In the genomic region with DNA sequence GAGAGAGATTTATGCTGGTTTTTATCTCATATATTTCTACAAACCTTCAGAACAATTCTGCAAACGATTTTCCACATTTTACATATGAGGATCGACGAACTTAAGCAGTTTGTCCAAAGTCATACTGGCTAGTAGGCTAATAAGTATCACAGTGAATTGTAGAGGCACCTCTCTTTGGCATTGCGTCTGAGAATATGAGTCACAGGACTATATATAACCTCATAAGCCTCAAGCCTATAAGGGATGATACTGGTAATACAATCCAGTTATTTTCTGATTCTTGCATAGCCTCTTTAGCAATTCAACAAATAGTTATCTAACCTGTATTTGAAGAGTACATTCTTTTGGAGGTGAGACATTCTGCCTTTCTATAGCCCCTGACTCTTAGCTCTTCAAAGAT, we compare ENCODE assay signal across 26 cellular contexts.
DNase-seq lines count a peak whose midpoint lies in the region; ATAC-seq and TF ChIP-seq lines count a peak whose summit lies in the region.
"Had no signal": no experiment of that assay in that cellular context is flagged by ENCODE, and none has a peak within 500 bp of the region (broad histone marks: within the 10 kb centered on the region; RNA-seq: fewer than 3 reads in every experiment).

No MANE protein-coding gene starts in this region.

- intact Hi-C loops in MCF 10A (cut with micrococcal nuclease), result no loop called here
- intact Hi-C loops in mammary epithelial cell (cut with micrococcal nuclease), result no loop called here
- intact Hi-C loops in PC-3 (cut with micrococcal nuclease), result no loop called here
- intact Hi-C loops in activated CD4-positive, alpha-beta T cell treated with anti-CD3 and anti-CD28 coated beads for 36 hours (cut with DNase I, micrococcal nuclease), result no loop called here

- CTCF ChIA-PET in MCF 10A (lab: Yijun Ruan, JAX) (no interaction called here), mammary epithelial cell (lab: Charles Lee; ENCODE audit: low non-redundant PET) (no interaction called here), PC-3 (lab: Charles Lee) (no interaction called here)
- CTCF ChIA-PET in activated CD4-positive, alpha-beta T cell treated with anti-CD3 and anti-CD28 coated beads for 36 hours (lab: Charles Lee), result no interaction called here

- H4K20me1 ChIP-seq in mammary epithelial cell (ENCODE audit: insufficient read depth, low read length) (no peaks in the 10 kb centered on the region), PC-3 (ENCODE audit: low read length) (no peaks in the 10 kb centered on the region)

- H3K27ac ChIP-seq in mammary epithelial cell (ENCODE audit: insufficient read depth, low read depth, low read length) (no peak overlapping the region), PC-3 (ENCODE audit: low read length) (no peak overlapping the region)
- H3K27ac ChIP-seq: 22Rv1, HL-60 had no signal

- no peak overlapping the region for H3K4me3 Mint-ChIP-seq in MCF 10A (ENCODE audit: unreplicated experiment)
- no peak overlapping the region for H3K4me3 Mint-ChIP-seq in activated CD4-positive, alpha-beta T cell treated with anti-CD3 and anti-CD28 coated beads for 36 hours
- H3K4me3 Mint-ChIP-seq: CD8-positive, alpha-beta T cell had no signal

- H3K27me3 Mint-ChIP-seq in MCF 10A (ENCODE audit: insufficient read depth, unreplicated experiment), result peaks cover 79% of the 10 kb centered on the region
- no peaks in the 10 kb centered on the region for H3K27me3 Mint-ChIP-seq in activated CD4-positive, alpha-beta T cell treated with anti-CD3 and anti-CD28 coated beads for 36 hours

- dilution Hi-C loops in mammary epithelial cell (cut with HindIII; ENCODE audit: low sequenced_read_pairs), result no loop called here

- no peak overlapping the region for H3K27ac Mint-ChIP-seq in MCF 10A (ENCODE audit: low read depth, unreplicated experiment)
- H3K27ac Mint-ChIP-seq in activated CD4-positive, alpha-beta T cell treated with anti-CD3 and anti-CD28 coated beads for 36 hours, result no peak overlapping the region
- H3K27ac Mint-ChIP-seq: CD8-positive, alpha-beta T cell had no signal

- DNase-seq in MCF 10A (ENCODE audit: unreplicated experiment), result peak; percentile 18
- no peak for DNase-seq in mammary epithelial cell
- DNase-seq in PC-3, result peak; percentile 10
- peak; percentile 11 for DNase-seq in epithelial cell of esophagus (ENCODE audit: low read depth)
- DNase-seq in retinal pigment epithelial cell (ENCODE audit: low read depth), result peak; percentile 26
- DNase-seq in AG08395 (ENCODE audit: low spot score), result no peak
- DNase-seq in NCI-H1436 (lab: John Stamatoyannopoulos, UW), result no peak
- DNase-seq in activated CD4-positive, alpha-beta T cell treated with anti-CD3 and anti-CD28 coated beads for 36 hours, result no peak
- DNase-seq: AML-193; C1 segment of cervical spinal cord; CD8-positive, alpha-beta T cell; DMS53; GDM1; GOT3; HCEC 1CT; KBM-7; NCI-H1092 treated with DMSO at 0.1 percent for 48 hours; NCI-H146; NCI-H2081; NCI-H2171; NCI-H345; NCI-H524; NCI-H82; OCI-M1 had no signal

- BruUV-seq in MCF 10A (replicated peaks; lab: Mats Ljungman, UMichigan) (no TSS peak), mammary epithelial cell (replicated peaks; lab: Mats Ljungman, UMichigan) (no TSS peak), PC-3 (replicated peaks; lab: Mats Ljungman, UMichigan) (no TSS peak)

- no peaks in the 10 kb centered on the region for H3K9me2 ChIP-seq in PC-3 (replicated peaks; ENCODE audit: low read length)

- H3K9ac ChIP-seq in mammary epithelial cell (ENCODE audit: insufficient read depth, low read length), result no peak overlapping the region
- H3K9ac ChIP-seq in PC-3 (ENCODE audit: low read length), result no peak overlapping the region

- TF ChIP-seq CTCF in MCF 10A (IDR thresholded peaks at IDR 0.05; ENCODE audit: unreplicated experiment) (no peak), mammary epithelial cell (conservative IDR thresholded peaks at IDR 0.05 in 1 of 2, IDR thresholded peaks at IDR 0.05 in 1 of 2; ENCODE audit: extremely low read depth in 1 of 2, insufficient read depth in 1 of 2, low read depth in 1 of 2, low read length in 2 of 2) (no peak), PC-3 (conservative IDR thresholded peaks at IDR 0.05; ENCODE audit: low read depth, low read length) (no peak), epithelial cell of esophagus (IDR thresholded peaks at IDR 0.05; ENCODE audit: insufficient read depth, low read depth, low read length, missing control alignments) (no peak), retinal pigment epithelial cell (conservative IDR thresholded peaks at IDR 0.05; ENCODE audit: low read depth, low read length) (no peak)

- H3K4me2 ChIP-seq in mammary epithelial cell (ENCODE audit: insufficient read depth, low read depth, low read length) (no peak overlapping the region), PC-3 (ENCODE audit: low read length) (no peak overlapping the region)

- H3K36me3 ChIP-seq in mammary epithelial cell (ENCODE audit: insufficient read depth, low read length), result no peaks in the 10 kb centered on the region
- H3K36me3 ChIP-seq in PC-3 (ENCODE audit: low read depth, low read length), result no peaks in the 10 kb centered on the region

- ATAC-seq in PC-3, result no peak
- no peak for ATAC-seq in activated CD4-positive, alpha-beta T cell treated with anti-CD3 and anti-CD28 coated beads for 36 hours
- ATAC-seq: CD8-positive, alpha-beta T cell had no signal

- H3K79me2 ChIP-seq in mammary epithelial cell (ENCODE audit: insufficient read depth, low read length) (no peaks in the 10 kb centered on the region), PC-3 (ENCODE audit: low read length) (no peaks in the 10 kb centered on the region)

- no peaks in the 10 kb centered on the region for H3K36me3 Mint-ChIP-seq in MCF 10A (ENCODE audit: insufficient read depth, unreplicated experiment)
- H3K36me3 Mint-ChIP-seq in activated CD4-positive, alpha-beta T cell treated with anti-CD3 and anti-CD28 coated beads for 36 hours (ENCODE audit: low read depth), result no peaks in the 10 kb centered on the region
- H3K36me3 Mint-ChIP-seq: CD8-positive, alpha-beta T cell had no signal

- H3K4me1 ChIP-seq in mammary epithelial cell (ENCODE audit: insufficient read depth, low read length), result no peaks in the 10 kb centered on the region
- no peaks in the 10 kb centered on the region for H3K4me1 ChIP-seq in PC-3 (ENCODE audit: insufficient read depth, low read length)

- no peaks in the 10 kb centered on the region for H3K4me1 Mint-ChIP-seq in MCF 10A (ENCODE audit: insufficient read depth, unreplicated experiment)
- no peaks in the 10 kb centered on the region for H3K4me1 Mint-ChIP-seq in activated CD4-positive, alpha-beta T cell treated with anti-CD3 and anti-CD28 coated beads for 36 hours

- H3K9me3 ChIP-seq in mammary epithelial cell (replicated peaks; ENCODE audit: insufficient read depth, low read length) (no peaks in the 10 kb centered on the region), PC-3 (ENCODE audit: low read length) (no peaks in the 10 kb centered on the region)

- H3K4me3 ChIP-seq in mammary epithelial cell (replicated peaks in 1 of 3; ENCODE audit: insufficient read depth in 1 of 3, low read depth in 2 of 3, low read length in 3 of 3) (no peak overlapping the region), PC-3 (ENCODE audit: low read length) (no peak overlapping the region), epithelial cell of esophagus (ENCODE audit: low read length) (no peak overlapping the region), retinal pigment epithelial cell (ENCODE audit: low read length) (no peak overlapping the region)

- H3K9me3 Mint-ChIP-seq in MCF 10A (ENCODE audit: unreplicated experiment), result no peaks in the 10 kb centered on the region
- peaks cover 14% of the 10 kb centered on the region for H3K9me3 Mint-ChIP-seq in activated CD4-positive, alpha-beta T cell treated with anti-CD3 and anti-CD28 coated beads for 36 hours (ENCODE audit: low read depth)

- 59% methylated on average over 4 of the region's 4 CpGs for WGBS in mammary epithelial cell (ENCODE audit: low coverage, missing lambda C conversion rate)

- no peaks in the 10 kb centered on the region for H3K27me3 ChIP-seq in mammary epithelial cell (ENCODE audit: insufficient read depth, low read length)
- H3K27me3 ChIP-seq in PC-3 (ENCODE audit: low read length), result 0 out of 2 replicates have a peak, but pooled peaks cover 4% of the 10 kb centered on the region

- H2AFZ ChIP-seq in mammary epithelial cell (ENCODE audit: low read depth, low read length) (no peak overlapping the region), PC-3 (ENCODE audit: low read length) (no peak overlapping the region)

- in situ Hi-C loops in mammary epithelial cell (cut with MboI; ENCODE audit: low sequenced_read_pairs in 2 of 2), result no loop called here

- POLR2A ChIA-PET in MCF 10A (lab: Yijun Ruan, JAX) (no interaction called here), PC-3 (lab: Charles Lee; ENCODE audit: unreplicated experiment) (no interaction called here)
- POLR2A ChIA-PET in activated CD4-positive, alpha-beta T cell treated with anti-CD3 and anti-CD28 coated beads for 36 hours (lab: Charles Lee), result no interaction called here

- no peaks in the 10 kb centered on the region for H3F3A ChIP-seq in PC-3 (ENCODE audit: low read length, unreplicated experiment)

Comparison
In these comparisons a context has a peak if more than half of its experiments do, and no peak if none do; other contexts are left out.
1. DNase-seq: peak in MCF 10A (single experiment), PC-3 (single experiment), epithelial cell of esophagus (single experiment) and retinal pigment epithelial cell (single experiment); none in mammary epithelial cell (single experiment), AG08395 (single experiment), NCI-H1436 (single experiment) and activated CD4-positive, alpha-beta T cell treated with anti-CD3 and anti-CD28 coated beads for 36 hours (single experiment).